ENCODE assay signal across 7 cellular contexts in the genomic region with DNA sequence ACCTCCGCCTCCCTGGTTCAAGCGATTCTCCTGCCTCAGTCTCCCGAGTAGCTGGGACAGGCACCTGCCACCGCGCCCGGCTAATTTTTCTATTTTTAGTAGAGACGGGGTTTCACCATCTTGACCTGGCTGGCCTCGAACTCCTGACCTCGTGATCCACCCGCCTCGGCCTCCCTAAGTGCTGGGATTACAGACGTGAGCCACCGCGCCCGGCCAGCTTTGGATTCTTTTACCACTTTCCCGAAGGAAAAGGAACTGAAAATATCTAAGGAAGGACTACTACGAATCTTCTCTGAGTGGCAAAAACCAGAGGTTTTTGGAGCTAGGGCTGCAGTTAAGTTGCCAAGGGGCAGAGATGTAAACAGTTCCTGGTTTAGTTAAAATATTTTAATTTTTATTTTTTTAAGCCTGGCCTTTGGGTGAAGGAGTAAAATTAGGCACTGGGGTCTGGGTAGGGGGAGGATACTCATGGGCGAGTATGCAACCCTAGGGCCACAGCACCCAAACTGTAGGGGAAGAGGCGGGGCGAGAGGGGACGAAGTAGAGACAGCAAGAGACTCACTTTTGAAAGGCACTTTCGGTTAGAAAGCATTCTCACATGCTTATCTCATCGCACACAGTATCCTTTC. TPM values are rescaled to one million over a fixed set of nuclear protein-coding genes. Genes with fewer than 3 reads are reported as not detected.
DNase-seq lines count a peak whose midpoint lies in the region; ATAC-seq and TF ChIP-seq lines count a peak whose summit lies in the region.

No MANE protein-coding gene starts in this region.

- H3K4me3 ChIP-seq in RWPE2 (ENCODE audit: severe bottlenecking) (peak overlapping the region; percentile 57), muscle layer of colon (ENCODE audit: low read depth in 1 of 2, low read length in 2 of 2) (peak overlapping the region; percentile 97 to 98), thyroid gland (replicated peaks in 1 of 3) (peak overlapping the region; percentile 42 to 91 (median 70))

- H3K36me3 ChIP-seq in RWPE2 (ENCODE audit: low read depth) (peaks cover 23% of the 10 kb centered on the region), muscle layer of colon (ENCODE audit: insufficient read depth, low read length) (no peaks in the 10 kb centered on the region), thyroid gland (no peaks in the 10 kb centered on the region)

- intact Hi-C loops in thyroid gland (cut with DNase I): loop anchor here (5.0 kb wide), 1 partner anchor 41 kb away; the partner anchor contains the start of gene UBE2D3

- DNase-seq in RWPE2 (ENCODE audit: low spot score) (no peak), thyroid gland (peak; percentile 2 to 24)

- WGBS in thyroid gland, 2 donors: 12 to 23% methylated on average over 23 of the region's 23 CpGs

- TF ChIP-seq CTCF in RWPE2 (IDR thresholded peaks at IDR 0.05; ENCODE audit: poor library complexity, severe bottlenecking): no peak
- TF ChIP-seq CTCF in thyroid gland (IDR thresholded peaks at IDR 0.05): no peak

- peaks cover 23% of the 10 kb centered on the region for H3K4me1 ChIP-seq in RWPE2 (ENCODE audit: insufficient read depth, poor library complexity, severe bottlenecking)
- H3K4me1 ChIP-seq in muscle layer of colon (ENCODE audit: insufficient read depth, low read length): peaks cover 6% of the 10 kb centered on the region
- peaks cover 7 to 12% of the 10 kb centered on the region in 2 donors for H3K4me1 ChIP-seq in thyroid gland

- H3K27ac ChIP-seq in RWPE2 (ENCODE audit: poor library complexity, severe bottlenecking): peak overlapping the region; percentile 88
- peak overlapping the region; percentile 95 for H3K27ac ChIP-seq in cingulate gyrus (ENCODE audit: low read depth, low read length)
- H3K27ac ChIP-seq in muscle layer of colon (ENCODE audit: low read depth, low read length): peak overlapping the region; percentile 99
- peak overlapping the region; percentile 76 to 89 (median 84) for H3K27ac ChIP-seq in thyroid gland

- H3K27me3 ChIP-seq in RWPE2 (ENCODE audit: insufficient read depth, poor library complexity, severe bottlenecking) (no peaks in the 10 kb centered on the region), muscle layer of colon (ENCODE audit: control insufficient read depth in 1 of 2, insufficient read depth in 2 of 2, low read length in 2 of 2) (no peaks in the 10 kb centered on the region), thyroid gland (no peaks in the 10 kb centered on the region)

- ATAC-seq in GM21737 (IDR thresholded peaks at IDR 0.05; ENCODE audit: unreplicated experiment): peak; percentile 44
- ATAC-seq in RWPE2 (ENCODE audit: low read depth): peak; percentile 47; the same call in 2 of the 3 replicates
- no peak for ATAC-seq in GM19328 (IDR thresholded peaks at IDR 0.05; ENCODE audit: unreplicated experiment)
- no peak for ATAC-seq in GM21786 (IDR thresholded peaks at IDR 0.05; ENCODE audit: unreplicated experiment)

- H3K9me3 ChIP-seq in RWPE2 (ENCODE audit: severe bottlenecking) (no peaks in the 10 kb centered on the region), muscle layer of colon (ENCODE audit: low read length) (no peaks in the 10 kb centered on the region), thyroid gland (no peaks in the 10 kb centered on the region)

- no peak for TF ChIP-seq POLR2A in thyroid gland (IDR thresholded peaks at IDR 0.05)

- H3K9ac ChIP-seq in muscle layer of colon (ENCODE audit: low read length): peak overlapping the region; percentile 58

RNA-seq across cellular contexts. Expression of gene CISD2, which starts 0.5 kb away (rescaled TPM):
- total RNA-seq in thyroid gland: 10 to 100 TPM; 29.3 to 37.0 (median 33.7) TPM

RNA-seq across cellular contexts. Expression of gene UBE2D3, which starts 40.9 kb away (rescaled TPM):
- total RNA-seq in thyroid gland: 100 to 1,000 TPM; 379 to 633 (median 495) TPM

Comparison
In these comparisons a context has a peak if more than half of its experiments do, and no peak if none do; other contexts are left out.
1. ATAC-seq: peak in GM21737 (single experiment) and RWPE2 (single experiment); none in GM19328 (single experiment) and GM21786 (single experiment).
2. Peak in every context shown above with its lines, with median percentiles within 50 percentile points of each other: H3K27ac ChIP-seq and H3K4me3 ChIP-seq.